In the genomic region with DNA sequence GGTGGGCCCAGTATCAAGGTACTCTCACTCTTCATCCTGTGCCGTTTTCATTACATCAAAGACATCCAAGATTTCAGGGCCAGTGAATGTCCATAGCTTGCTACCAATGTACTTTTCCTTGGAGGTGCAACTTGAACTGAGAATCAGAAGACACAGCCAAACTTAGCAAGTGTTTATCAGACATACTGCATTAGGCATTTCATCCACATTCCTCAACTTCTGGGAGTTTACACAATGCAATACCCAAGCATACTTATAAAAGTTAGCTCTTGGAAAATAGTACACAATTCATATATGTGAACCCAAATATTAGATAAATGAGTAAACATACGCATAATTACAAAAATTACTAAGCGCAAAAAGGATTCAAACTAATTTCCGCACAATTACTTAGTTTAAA, we compare ENCODE assay signal across 28 cellular contexts.
"Had no signal": no experiment of that assay in that cellular context is flagged by ENCODE, and none has a peak within 500 bp of the region (broad histone marks: within the 10 kb centered on the region; RNA-seq: fewer than 3 reads in every experiment).

No MANE protein-coding gene starts in this region.

- ATAC-seq: effector memory CD8-positive, alpha-beta T cell; gastrocnemius medialis; left lobe of liver; mucosa of descending colon; sciatic nerve; upper lobe of right lung had no signal

- H3K27ac ChIP-seq: neural progenitor cell, parathyroid adenoma, thoracic aorta, tibial nerve, upper lobe of right lung, uterus had no signal

- H3K27ac Mint-ChIP-seq: effector memory CD8-positive, alpha-beta T cell; memory B cell; mesothelial cell of epicardium; naive B cell; nephron; neural progenitor cell; progenitor cell of endocrine pancreas had no signal

- H3K9me3 Mint-ChIP-seq: central memory CD8-positive, alpha-beta T cell; effector memory CD8-positive, alpha-beta T cell; naive B cell; neural progenitor cell had no signal

- H3K4me3 Mint-ChIP-seq: central memory CD8-positive, alpha-beta T cell; effector memory CD8-positive, alpha-beta T cell; memory B cell; mesothelial cell of epicardium; naive B cell; nephron; neural progenitor cell had no signal

- H3K4me1 ChIP-seq: neural progenitor cell, parathyroid adenoma, uterus had no signal

- H3K4me3 ChIP-seq: gastrocnemius medialis, lung, mucosa of descending colon, neural progenitor cell, smooth muscle cell, thoracic aorta, tibial nerve, upper lobe of right lung, uterus had no signal

- H3K27me3 ChIP-seq: gastrocnemius medialis, neural progenitor cell, tibial nerve, upper lobe of right lung, uterus had no signal

- H3K9me3 ChIP-seq: gastrocnemius medialis, mucosa of descending colon, thoracic aorta, tibial nerve, upper lobe of right lung, uterus had no signal

- H3K36me3 ChIP-seq: gastrocnemius medialis, neural progenitor cell, thoracic aorta, tibial nerve, upper lobe of right lung, uterus had no signal

- DNase-seq: cortex of kidney; effector memory CD8-positive, alpha-beta T cell; foreskin fibroblast; gastrocnemius medialis; head of caudate nucleus; kidney; mucosa of descending colon; naive B cell; stimulated activated CD4-positive, alpha-beta T cell treated with anti-CD3 and anti-CD28 coated beads, Interleukin-12 subunit alpha, Interleukin-12 subunit beta, amount 100 ng/mL, for 4 hours; stimulated activated CD4-positive, alpha-beta T cell treated with anti-CD3 and anti-CD28 coated beads, Interleukin-1b, Interleukin-23, amount 100 ng/mL, for 48 hours; stimulated activated CD4-positive, alpha-beta T cell treated with anti-CD3 and anti-CD28 coated beads, Interleukin-4, amount 100 ng/mL, for 1 hour; stimulated activated CD8-positive, alpha-beta memory T cell treated with anti-CD3 and anti-CD28 coated beads, Interleukin-4, amount 100 ng/mL, for 48 hours; stimulated activated naive CD4-positive, alpha-beta T cell treated with Interleukin-2 at 50 U/mL for 16 hours; upper lobe of right lung; uterus had no signal

- H3K27me3 Mint-ChIP-seq: progenitor cell of endocrine pancreas had no signal

- H3K4me1 Mint-ChIP-seq: central memory CD8-positive, alpha-beta T cell; memory B cell; naive B cell; neural progenitor cell had no signal
